In the genomic region with DNA sequence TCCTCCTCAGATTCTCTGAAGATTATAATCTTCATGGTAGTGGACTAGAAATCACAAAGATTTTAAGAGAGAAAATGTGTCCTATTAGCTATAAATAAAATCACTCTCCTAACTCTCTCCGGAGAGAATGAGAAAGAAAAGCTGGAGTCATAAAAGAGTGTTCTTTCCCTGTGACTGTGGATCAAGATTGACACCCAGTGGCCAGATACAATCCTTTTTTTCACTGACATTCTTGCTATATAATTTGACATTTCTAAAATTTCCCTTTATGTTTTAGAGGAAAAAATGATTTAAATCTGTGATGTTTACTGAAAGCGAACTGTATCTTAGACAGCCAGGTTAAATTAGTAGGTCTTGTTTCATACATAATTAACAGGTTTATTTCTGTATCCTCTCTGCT, we compare ENCODE assay signal across 9 cellular contexts. TPM values are rescaled to one million over a fixed set of nuclear protein-coding genes. Genes with fewer than 3 reads are reported as not detected.
DNase-seq lines count a peak whose midpoint lies in the region; ATAC-seq and TF ChIP-seq lines count a peak whose summit lies in the region.
"Had no signal": no experiment of that assay in that cellular context is flagged by ENCODE, and none has a peak within 500 bp of the region (broad histone marks: within the 10 kb centered on the region; RNA-seq: fewer than 3 reads in every experiment).

No MANE protein-coding gene starts in this region.

- no peak for ATAC-seq in GM18519 (IDR thresholded peaks at IDR 0.05; ENCODE audit: low FRiP score, unreplicated experiment)

- TF ChIP-seq CTCF in MM.1S (IDR thresholded peaks at IDR 0.05; ENCODE audit: low read length) = peak; percentile 19
- peak; percentile 44 to 64 (median 45) for TF ChIP-seq CTCF in nephron (IDR thresholded peaks at IDR 0.05; ENCODE audit: unreplicated experiment in 3 of 3)
- no peak for TF ChIP-seq CTCF in spleen (IDR thresholded peaks at IDR 0.05 in 8 of 11, conservative IDR thresholded peaks at IDR 0.05 in 3 of 11)

- in situ Hi-C loops in T47D (cut with HindIII; ENCODE audit: low pct_unique_long_range_greater_than_20kb, low sequenced_read_pairs) = no loop called here

- H3K27me3 Mint-ChIP-seq in nephron (ENCODE audit: low read depth) = no peaks in the 10 kb centered on the region
- H3K27me3 Mint-ChIP-seq in activated T-cell treated with anti-CD3 and anti-CD28 coated beads, Interleukin-2, amount 50 U/mL, for 24 hours = peaks cover 40% of the 10 kb centered on the region

- H3K9me3 ChIP-seq in MM.1S (replicated peaks; ENCODE audit: insufficient read depth, low read length) (no peaks in the 10 kb centered on the region), spleen (no peaks in the 10 kb centered on the region)

- no peaks in the 10 kb centered on the region for H3K4me1 ChIP-seq in MM.1S (ENCODE audit: low read length)
- no peaks in the 10 kb centered on the region for H3K4me1 ChIP-seq in spleen

- H3K36me3 Mint-ChIP-seq in nephron (ENCODE audit: low read depth) = no peaks in the 10 kb centered on the region
- no peaks in the 10 kb centered on the region for H3K36me3 Mint-ChIP-seq in activated T-cell treated with anti-CD3 and anti-CD28 coated beads, Interleukin-2, amount 50 U/mL, for 24 hours (ENCODE audit: low read depth)

- no peak overlapping the region for H3K27ac ChIP-seq in MM.1S (ENCODE audit: low read length)
- H3K27ac ChIP-seq in spleen = no peak overlapping the region

- no peak overlapping the region for H3K4me3 ChIP-seq in MM.1S (ENCODE audit: low read length)
- no peak overlapping the region for H3K4me3 ChIP-seq in spleen

- H4K20me1 ChIP-seq in MM.1S (ENCODE audit: insufficient read depth, low read length) = no peaks in the 10 kb centered on the region

- no peaks in the 10 kb centered on the region for H3K9me2 ChIP-seq in MM.1S (replicated peaks; ENCODE audit: insufficient read depth, low read length)

- no peaks in the 10 kb centered on the region for H3F3A ChIP-seq in MM.1S (ENCODE audit: insufficient read depth, low read length)

- no peak overlapping the region for H3K4me3 Mint-ChIP-seq in nephron
- no peak overlapping the region for H3K4me3 Mint-ChIP-seq in activated T-cell treated with anti-CD3 and anti-CD28 coated beads, Interleukin-2, amount 50 U/mL, for 24 hours

- no peaks in the 10 kb centered on the region for H3K27me3 ChIP-seq in MM.1S (replicated peaks; ENCODE audit: insufficient read depth, low read length)
- H3K27me3 ChIP-seq in spleen (replicated peaks in 1 of 7) = peaks cover 0 to 11% (median 0%) of the 10 kb centered on the region in 7 donors

- H3K79me2 ChIP-seq in MM.1S (ENCODE audit: low read length) = no peaks in the 10 kb centered on the region

- H2AFZ ChIP-seq in MM.1S (ENCODE audit: low read length) = no peak overlapping the region

- intact Hi-C loops in spleen (cut with DNase I; ENCODE audit: low total_unique reads) = no loop called here

- 59 to 76% (median 63%) methylated on average over 2 of the region's 2 CpGs for WGBS in spleen, 5 donors

- peaks cover 5% of the 10 kb centered on the region for H3K9me3 Mint-ChIP-seq in nephron
- no peaks in the 10 kb centered on the region for H3K9me3 Mint-ChIP-seq in activated T-cell treated with anti-CD3 and anti-CD28 coated beads, Interleukin-2, amount 50 U/mL, for 24 hours

- TF ChIP-seq POLR2A in spleen (IDR thresholded peaks at IDR 0.05) = no peak

- H3K4me1 Mint-ChIP-seq in nephron = no peaks in the 10 kb centered on the region
- H3K4me1 Mint-ChIP-seq in activated T-cell treated with anti-CD3 and anti-CD28 coated beads, Interleukin-2, amount 50 U/mL, for 24 hours (ENCODE audit: low read depth) = no peaks in the 10 kb centered on the region

- H3K4me2 ChIP-seq in MM.1S (ENCODE audit: low read depth, low read length) = no peak overlapping the region

- no peak overlapping the region for H3K27ac Mint-ChIP-seq in nephron
- no peak overlapping the region for H3K27ac Mint-ChIP-seq in activated T-cell treated with anti-CD3 and anti-CD28 coated beads, Interleukin-2, amount 50 U/mL, for 24 hours

- H3K9ac ChIP-seq in MM.1S (ENCODE audit: low read length) = no peak overlapping the region

- DNase-seq in ELR (ENCODE audit: low read depth) (peak; percentile 5), MM.1S (no peak), T47D (ENCODE audit: low read depth in 1 of 2, low spot score in 1 of 2) (peak; percentile 18 to 42), spleen (no peak)
- no peak for DNase-seq in activated CD4-positive, alpha-beta T cell treated with anti-CD3 and anti-CD28 coated beads, Interleukin-2, amount 50 U/mL, for 4 hours
- no peak for DNase-seq in activated T-cell treated with anti-CD3 and anti-CD28 coated beads, Interleukin-2, amount 50 U/mL, for 24 hours
- DNase-seq: activated gamma-delta T cell had no signal

- H3K36me3 ChIP-seq in MM.1S (replicated peaks; ENCODE audit: insufficient read depth, low read length) (no peaks in the 10 kb centered on the region), spleen (no peaks in the 10 kb centered on the region)

RNA-seq across cellular contexts. Expression of a gene that starts 35.4 kb away (rescaled TPM):
- total RNA-seq in spleen = not detected
- polyA plus RNA-seq in spleen = not detected

Comparison
In these comparisons a context has a peak if more than half of its experiments do, and no peak if none do; other contexts are left out.
1. DNase-seq: peak in ELR (single experiment) and T47D (2 of 2); none in MM.1S (single experiment), spleen (single experiment), activated CD4-positive, alpha-beta T cell treated with anti-CD3 and anti-CD28 coated beads, Interleukin-2, amount 50 U/mL, for 4 hours (0 of 2) and activated T-cell treated with anti-CD3 and anti-CD28 coated beads, Interleukin-2, amount 50 U/mL, for 24 hours (single experiment).
2. CTCF ChIP-seq: peak in MM.1S (single experiment) and nephron (3 of 3); none in spleen (0 of 11).